20 cellular contexts compared by ENCODE assay signal in genomic region chr3:128870327-128870726, GRCh38.
"Had no signal": no experiment of that assay in that cellular context is flagged by ENCODE, and none has a peak within 500 bp of the region (broad histone marks: within the 10 kb centered on the region; RNA-seq: fewer than 3 reads in every experiment).

No MANE protein-coding gene starts in this region.

- H3K36me3 ChIP-seq: left lung, lower lobe of right lung, right lobe of liver, vagina had no signal

- H3K27ac ChIP-seq: left lung, lower lobe of right lung, right lobe of liver, vagina had no signal

- ATAC-seq: activated T-cell treated with anti-CD3 and anti-CD28 coated beads, Interleukin-2, amount 50 U/mL, for 72 hours; left lung; lower lobe of right lung; naive thymus-derived CD8-positive, alpha-beta T cell; right lobe of liver had no signal

- FAIRE-seq: colon, frontal cortex, islet of Langerhans had no signal

- DNase-seq: activated CD4-positive, alpha-beta T cell treated with anti-CD3 and anti-CD28 coated beads for 4 hours; activated CD4-positive, alpha-beta T cell treated with anti-CD3 and anti-CD28 coated beads, Interleukin-2, amount 50 U/mL, for 4 hours; activated effector memory CD4-positive, alpha-beta T cell treated with Interleukin-2 at 50 U/mL for 16 hours; activated naive CD4-positive, alpha-beta T cell treated with Interleukin-2 at 50 U/mL for 16 hours; activated T-cell treated with anti-CD3 and anti-CD28 coated beads for 4 hours; activated T-cell treated with anti-CD3 and anti-CD28 coated beads, Interleukin-2, amount 50 U/mL, for 72 hours; anterior cingulate cortex; effector memory CD4-positive, alpha-beta T cell; left lung; lower lobe of right lung; mesenchymal stem cell; naive thymus-derived CD8-positive, alpha-beta T cell; occipital lobe; right lobe of liver; stimulated activated CD4-positive, alpha-beta T cell treated with anti-CD3 and anti-CD28 coated beads, Interleukin-12 subunit alpha, Interleukin-12 subunit beta, amount 100 ng/mL, for 4 hours; stimulated activated CD4-positive, alpha-beta T cell treated with anti-CD3 and anti-CD28 coated beads, Interleukin-4, amount 100 ng/mL, for 1 hour had no signal

- H3K27me3 ChIP-seq: left lung, right lobe of liver, vagina had no signal

- H3K4me3 ChIP-seq: left lung, lower lobe of right lung, right lobe of liver, vagina had no signal

- H3K9me3 ChIP-seq: left lung, lower lobe of right lung, right lobe of liver, vagina had no signal

- H3K4me1 ChIP-seq: left lung, lower lobe of right lung, right lobe of liver, vagina had no signal
